18 cellular contexts compared by ENCODE assay signal in the genomic region with DNA sequence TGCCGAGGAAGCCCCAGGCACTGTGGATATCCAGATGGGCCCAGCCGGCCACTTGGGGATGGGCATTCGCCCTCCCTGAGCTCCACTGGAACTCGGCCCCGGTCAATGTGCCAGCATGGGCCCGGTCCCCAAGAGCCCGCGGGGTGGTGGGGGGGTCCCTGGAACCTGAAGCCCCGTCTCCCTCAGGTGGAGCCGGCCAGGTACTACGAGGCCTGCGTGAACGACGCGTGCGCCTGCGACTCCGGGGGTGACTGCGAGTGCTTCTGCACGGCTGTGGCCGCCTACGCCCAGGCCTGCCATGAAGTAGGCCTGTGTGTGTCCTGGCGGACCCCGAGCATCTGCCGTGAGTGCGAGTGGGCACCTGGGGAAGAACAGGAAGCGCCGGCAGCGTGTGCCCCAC. TPM values are rescaled to one million over a fixed set of nuclear protein-coding genes. Genes with fewer than 3 reads are reported as not detected.
A peak's percentile ranks its signal among the peaks of the same experiment; 100 is the strongest.
DNase-seq lines count a peak whose midpoint lies in the region; ATAC-seq and TF ChIP-seq lines count a peak whose summit lies in the region.
"Had no signal": no experiment of that assay in that cellular context is flagged by ENCODE, and none has a peak within 500 bp of the region (broad histone marks: within the 10 kb centered on the region; RNA-seq: fewer than 3 reads in every experiment).

No MANE protein-coding gene starts in this region.

- H3K27ac ChIP-seq in right atrium auricular region = no peak overlapping the region
- H3K27ac ChIP-seq: BLaER1 treated with 17β-estradiol and CSF1 and Interleukin-3, amounts not matched to agents 10 nM and 100 nM had no signal

- intact Hi-C loops in Right ventricle myocardium superior (cut with DNase I) = no loop called here
- intact Hi-C loops in left ventricle myocardium superior (cut with micrococcal nuclease) = no loop called here
- intact Hi-C loops in posterior vena cava (cut with DNase I) = no loop called here

- DNase-seq in Right ventricle myocardium superior (peak; percentile 20), right atrium auricular region (ENCODE audit: low spot score) (no peak), H7 (peak; percentile 64), left ventricle myocardium superior (peak; percentile 13), posterior vena cava (ENCODE audit: low spot score) (peak; percentile 81), NCI-H226 (no peak), SKM-1 treated with dmso at 0.1 percent for 144 hours (lab: John Stamatoyannopoulos, UW; ENCODE audit: unreplicated experiment) (no peak), BE2C (no peak)
- DNase-seq: 8988T, AML-193, Calu3, DMS 273 treated with DMSO at 0.1 percent for 48 hours, HCEC 1CT, HFFc6 had no signal

- TF ChIP-seq CTCF in right atrium auricular region (IDR thresholded peaks at IDR 0.05) (no peak), BE2C (IDR thresholded peaks at IDR 0.05; ENCODE audit: low read depth, low read length) (no peak)

- H3K36me3 ChIP-seq in right atrium auricular region = no peaks in the 10 kb centered on the region
- H3K36me3 ChIP-seq in H7 (replicated peaks; ENCODE audit: control insufficient read depth, insufficient read depth, low read length) = no peaks in the 10 kb centered on the region
- no peaks in the 10 kb centered on the region for H3K36me3 ChIP-seq in BE2C
- H3K36me3 ChIP-seq: BLaER1 treated with 17β-estradiol and CSF1 and Interleukin-3, amounts not matched to agents 10 nM and 100 nM had no signal

- ATAC-seq in Right ventricle myocardium superior (ENCODE audit: poor library complexity) = no peak
- no peak for ATAC-seq in left ventricle myocardium superior

- H3K9me3 ChIP-seq in right atrium auricular region (no peaks in the 10 kb centered on the region), BE2C (no peaks in the 10 kb centered on the region)

- no peaks in the 10 kb centered on the region for H3K27me3 ChIP-seq in right atrium auricular region
- no peaks in the 10 kb centered on the region for H3K27me3 ChIP-seq in H7 (ENCODE audit: control insufficient read depth, insufficient read depth, low read length)
- no peaks in the 10 kb centered on the region for H3K27me3 ChIP-seq in BE2C
- H3K27me3 ChIP-seq: BLaER1 treated with 17β-estradiol and CSF1 and Interleukin-3, amounts not matched to agents 10 nM and 100 nM had no signal

- H3K4me3 ChIP-seq in right atrium auricular region (no peak overlapping the region), H7 (ENCODE audit: insufficient read depth, low read depth, low read length) (no peak overlapping the region), BE2C (ENCODE audit: low read depth, low read length) (no peak overlapping the region)
- H3K4me3 ChIP-seq: BLaER1 treated with 17β-estradiol and CSF1 and Interleukin-3, amounts not matched to agents 10 nM and 100 nM had no signal

- H3K4me1 ChIP-seq in right atrium auricular region (no peaks in the 10 kb centered on the region), BE2C (no peaks in the 10 kb centered on the region)

RNA-seq across cellular contexts. Expression of gene MUC5AC, which starts 21.2 kb away (rescaled TPM):
- total RNA-seq in Right ventricle myocardium superior (not detected), right atrium auricular region (not detected), left ventricle myocardium superior (not detected), posterior vena cava (not detected)
- total RNA-seq in H7 (2014; rRNA removed; shearing (Covaris generic)) = not detected in 2 replicates
- polyA plus RNA-seq in BE2C (2012; ENCODE audit: insufficient read depth, insufficient read length, low read depth) = not detected
- total RNA-seq: CD4-positive, alpha-beta T cell; Daoy; H1; HFFc6 had no signal
- polyA plus RNA-seq: H1 had no signal

RNA-seq across cellular contexts. Expression of gene MUC5B, which starts 44.0 kb away (rescaled TPM):
- total RNA-seq in Right ventricle myocardium superior (not detected), right atrium auricular region (not detected), left ventricle myocardium superior (not detected), posterior vena cava (under 1 TPM in 1 of 2 donors, not detected in 1; 0.69 TPM)
- under 0.01 and 0.07 TPM in 2 replicates for total RNA-seq in H7 (2014; rRNA removed; shearing (Covaris generic))
- not detected for polyA plus RNA-seq in BE2C (2012; ENCODE audit: insufficient read depth, insufficient read length, low read depth)
- total RNA-seq: CD4-positive, alpha-beta T cell; Daoy; HFFc6 had no signal

Comparison
In these comparisons a context has a peak if more than half of its experiments do, and no peak if none do; other contexts are left out.
1. DNase-seq: peak in Right ventricle myocardium superior (single experiment), H7 (single experiment), left ventricle myocardium superior (single experiment) and posterior vena cava (single experiment); none in right atrium auricular region (single experiment), NCI-H226 (single experiment), SKM-1 treated with dmso at 0.1 percent for 144 hours (single experiment) and BE2C (single experiment).